ENCODE assay signal across 8 cellular contexts in genomic region chr19:57171551-57172081, GRCh38. TPM values are rescaled to one million over a fixed set of nuclear protein-coding genes. Genes with fewer than 3 reads are reported as not detected.
DNase-seq lines count a peak whose midpoint lies in the region; ATAC-seq and TF ChIP-seq lines count a peak whose summit lies in the region.

No MANE protein-coding gene starts in this region.

- H3K27ac ChIP-seq in DND-41 (ENCODE audit: low read length) = no peak overlapping the region

- H3K9me3 ChIP-seq in DND-41 (ENCODE audit: insufficient read depth, low read length, severe bottlenecking) = no peaks in the 10 kb centered on the region
- no peaks in the 10 kb centered on the region for H3K9me3 ChIP-seq in NT2/D1 (ENCODE audit: insufficient read depth, low read length)

- no peaks in the 10 kb centered on the region for H4K20me1 ChIP-seq in DND-41 (ENCODE audit: insufficient read depth, low read length)

- TF ChIP-seq CTCF in DND-41 (IDR thresholded peaks at IDR 0.05; ENCODE audit: borderline replicate concordance, extremely low read depth, low read length, poor library complexity, severe bottlenecking) = no peak

- H2AFZ ChIP-seq in DND-41 (ENCODE audit: low read depth, low read length) = peak overlapping the region; percentile 36

- H3K9ac ChIP-seq in DND-41 (ENCODE audit: low read depth, low read length) = no peak overlapping the region
- H3K9ac ChIP-seq in NT2/D1 (ENCODE audit: insufficient read length, low read depth) = peak overlapping the region; percentile 42

- H3K4me3 ChIP-seq in DND-41 (ENCODE audit: low read depth in 1 of 2, low read length in 2 of 2) (no peak overlapping the region), NT2/D1 (ENCODE audit: insufficient read length, low read depth) (peak overlapping the region; percentile 28)

- intact Hi-C loops in left ventricle myocardium superior (cut with micrococcal nuclease) = no loop called here

- ATAC-seq in DND-41 (ENCODE audit: insufficient read depth, low read depth) = no peak
- peak; percentile 78 for ATAC-seq in left ventricle myocardium superior
- ATAC-seq in HG02870 (IDR thresholded peaks at IDR 0.05; ENCODE audit: unreplicated experiment) = no peak
- no peak for ATAC-seq in GM21825 (IDR thresholded peaks at IDR 0.05; ENCODE audit: unreplicated experiment)
- no peak for ATAC-seq in HG03354 (IDR thresholded peaks at IDR 0.05; ENCODE audit: poor library complexity, severe bottlenecking, unreplicated experiment)

- H3K79me2 ChIP-seq in DND-41 (ENCODE audit: insufficient read depth, low read length) = no peaks in the 10 kb centered on the region; the same call in 1 of the 2 replicates

- no peaks in the 10 kb centered on the region; the same call in 1 of the 2 replicates for H3K36me3 ChIP-seq in DND-41 (ENCODE audit: insufficient read depth, low read length)
- H3K36me3 ChIP-seq in NT2/D1 (ENCODE audit: insufficient read depth, insufficient read length, low read length) = no peaks in the 10 kb centered on the region

- peak overlapping the region; percentile 36; the same call in 1 of the 2 replicates for H3K4me2 ChIP-seq in DND-41 (ENCODE audit: insufficient read depth, low read length)

- DNase-seq in DND-41 = no peak
- DNase-seq in NT2/D1 (ENCODE audit: low read depth, low spot score) = no peak
- DNase-seq in amniotic epithelial cell (ENCODE audit: low read depth) = peak; percentile 18
- peak; percentile 66 for DNase-seq in left ventricle myocardium superior
- peak; percentile 58 for DNase-seq in retina

- H3K27me3 ChIP-seq in DND-41 (ENCODE audit: insufficient read depth, low read length, poor library complexity) (no peaks in the 10 kb centered on the region), NT2/D1 (ENCODE audit: insufficient read depth, insufficient read length) (no peaks in the 10 kb centered on the region)

- peaks cover 18% of the 10 kb centered on the region; the same call in 1 of the 2 replicates for H3K4me1 ChIP-seq in DND-41 (ENCODE audit: insufficient read depth, low read length)
- no peaks in the 10 kb centered on the region for H3K4me1 ChIP-seq in NT2/D1 (ENCODE audit: insufficient read depth, insufficient read length)

RNA-seq across cellular contexts. Expression of gene DUXA, which starts 4.3 kb away (rescaled TPM):
- not detected for total RNA-seq in left ventricle myocardium superior

RNA-seq across cellular contexts. Expression of gene ZNF264, which starts 19.7 kb away (rescaled TPM):
- total RNA-seq in left ventricle myocardium superior = 19.4 TPM

RNA-seq across cellular contexts. Expression of gene ZIM3, which starts 26.6 kb away (rescaled TPM):
- total RNA-seq in left ventricle myocardium superior = not detected

RNA-seq across cellular contexts. Expression of gene USP29, which starts 51.8 kb away (rescaled TPM):
- not detected for total RNA-seq in left ventricle myocardium superior

RNA-seq across cellular contexts. Expression of gene AURKC, which starts 59.2 kb away (rescaled TPM):
- 1.5 TPM for total RNA-seq in left ventricle myocardium superior

Comparison
In these comparisons a context has a peak if more than half of its experiments do, and no peak if none do; other contexts are left out.
1. DNase-seq: peak in amniotic epithelial cell (single experiment), left ventricle myocardium superior (single experiment) and retina (single experiment); none in DND-41 (single experiment) and NT2/D1 (single experiment).